20 cellular contexts compared by ENCODE assay signal in the genomic region with DNA sequence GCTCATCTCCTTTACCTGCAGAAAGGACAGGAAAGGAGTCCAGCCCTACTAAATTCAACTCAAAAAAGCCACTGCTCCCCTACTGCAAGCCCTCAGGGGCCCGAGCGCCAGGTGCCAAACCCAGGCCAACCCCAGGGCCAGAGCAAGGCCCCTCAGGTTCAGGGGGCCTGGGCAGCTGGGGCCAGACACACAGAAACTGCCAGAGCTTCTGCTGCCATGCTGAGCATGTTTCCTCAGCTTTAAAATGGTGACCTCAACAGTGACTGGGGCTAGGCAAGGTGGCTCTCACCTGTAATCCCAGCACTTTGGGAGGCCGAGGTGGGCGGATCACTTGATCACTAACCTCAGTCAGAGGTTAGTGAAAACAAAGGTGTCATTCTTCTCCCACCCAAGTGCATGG.
"Had no signal": no experiment of that assay in that cellular context is flagged by ENCODE, and none has a peak within 500 bp of the region (broad histone marks: within the 10 kb centered on the region; RNA-seq: fewer than 3 reads in every experiment).

No MANE protein-coding gene starts in this region.

- H3K27me3 Mint-ChIP-seq: activated CD4-positive, alpha-beta T cell treated with anti-CD3 and anti-CD28 coated beads for 36 hours; activated T-helper 17 cell treated with anti-CD3 and anti-CD28 coated beads, Interleukin-2, amount 50 U/mL, for 72 hours; memory B cell; naive B cell had no signal

- H3K4me3 ChIP-seq: body of pancreas, gastrocnemius medialis, mucosa of descending colon, psoas muscle, vagina had no signal

- DNase-seq: activated CD4-positive, alpha-beta T cell treated with anti-CD3 and anti-CD28 coated beads for 36 hours; activated CD4-positive, alpha-beta T cell treated with anti-CD3 and anti-CD28 coated beads, Interleukin-2, amount 50 U/mL, for 48 hours; activated naive CD4-positive, alpha-beta T cell treated with anti-CD3 and anti-CD28 coated beads for 36 hours; central memory CD4-positive, alpha-beta T cell; cortex of kidney; effector CD4-positive, alpha-beta T cell; mucosa of descending colon; naive B cell; psoas muscle; stimulated activated naive CD4-positive, alpha-beta T cell; SW 1271; T-helper 2 cell had no signal

- H3K9me3 ChIP-seq: body of pancreas, gastrocnemius medialis, mucosa of descending colon, psoas muscle, vagina had no signal

- H3K27me3 ChIP-seq: body of pancreas, gastrocnemius medialis, vagina had no signal

- H3K27ac ChIP-seq: body of pancreas, gastrocnemius medialis, psoas muscle, vagina, VCaP had no signal

- H3K4me3 Mint-ChIP-seq: activated CD4-positive, alpha-beta T cell treated with anti-CD3 and anti-CD28 coated beads for 36 hours; activated naive CD4-positive, alpha-beta T cell treated with anti-CD3 and anti-CD28 coated beads for 36 hours; activated T-helper 17 cell treated with anti-CD3 and anti-CD28 coated beads, Interleukin-2, amount 50 U/mL, for 72 hours; memory B cell; neural crest cell had no signal

- H3K27ac Mint-ChIP-seq: activated CD4-positive, alpha-beta T cell treated with anti-CD3 and anti-CD28 coated beads for 36 hours; activated naive CD4-positive, alpha-beta T cell treated with anti-CD3 and anti-CD28 coated beads for 36 hours; activated T-helper 17 cell treated with anti-CD3 and anti-CD28 coated beads, Interleukin-2, amount 50 U/mL, for 72 hours; memory B cell; naive B cell had no signal

- H3K9me3 Mint-ChIP-seq: activated naive CD4-positive, alpha-beta T cell treated with anti-CD3 and anti-CD28 coated beads for 36 hours; activated T-helper 17 cell treated with anti-CD3 and anti-CD28 coated beads, Interleukin-2, amount 50 U/mL, for 72 hours; memory B cell; naive B cell; neural crest cell had no signal

- ATAC-seq: activated CD4-positive, alpha-beta T cell treated with anti-CD3 and anti-CD28 coated beads for 36 hours; activated T-helper 17 cell treated with anti-CD3 and anti-CD28 coated beads, Interleukin-2, amount 50 U/mL, for 72 hours; body of pancreas; esophagus mucosa; mucosa of descending colon; psoas muscle had no signal

- H3K36me3 Mint-ChIP-seq: naive B cell had no signal

- H3K36me3 ChIP-seq: gastrocnemius medialis had no signal
